ENCODE assay signal across 8 cellular contexts in the genomic region with DNA sequence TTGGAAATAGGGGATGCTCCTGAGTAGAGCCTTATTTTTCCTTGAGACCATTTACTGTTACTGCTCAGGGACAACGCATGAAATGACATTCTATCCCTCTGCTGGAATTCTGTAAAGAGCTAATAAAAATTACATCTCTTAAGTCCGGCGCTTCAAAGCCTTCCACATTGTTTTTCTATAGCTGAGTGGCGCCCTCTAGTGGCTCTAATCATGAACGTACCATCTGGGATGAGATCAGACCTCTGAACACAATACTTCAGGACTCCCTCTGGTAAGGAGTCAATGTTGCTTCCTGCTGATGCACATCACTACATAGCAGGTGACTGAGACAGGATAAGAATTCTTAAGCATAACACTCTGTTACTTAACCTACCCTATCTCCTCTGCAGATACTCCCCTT. TPM values are rescaled to one million over a fixed set of nuclear protein-coding genes. Genes with fewer than 3 reads are reported as not detected.
DNase-seq lines count a peak whose midpoint lies in the region; ATAC-seq lines count a peak whose summit lies in the region.

No MANE protein-coding gene starts in this region.

- H3K36me3 Mint-ChIP-seq in activated naive CD8-positive, alpha-beta T cell treated with anti-CD3 and anti-CD28 coated beads for 36 hours = peaks cover 3% of the 10 kb centered on the region

- no peak overlapping the region for H3K27ac ChIP-seq in SJSA1
- no peak overlapping the region for H3K27ac ChIP-seq in right cardiac atrium (ENCODE audit: low read length)

- no peak overlapping the region for H3K4me3 Mint-ChIP-seq in activated naive CD8-positive, alpha-beta T cell treated with anti-CD3 and anti-CD28 coated beads for 36 hours

- ATAC-seq in GM21526 (IDR thresholded peaks at IDR 0.05; ENCODE audit: low FRiP score, unreplicated experiment) (peak; percentile 97), right cardiac atrium (peak in 1 of 2 donors; percentile 69)

- H3K27ac Mint-ChIP-seq in activated naive CD8-positive, alpha-beta T cell treated with anti-CD3 and anti-CD28 coated beads for 36 hours = no peak overlapping the region

- H3K4me1 ChIP-seq in SJSA1 (replicated peaks) = no peaks in the 10 kb centered on the region
- no peaks in the 10 kb centered on the region for H3K4me1 ChIP-seq in right cardiac atrium (ENCODE audit: control insufficient read depth, insufficient read depth, low read length)

- H3K4me1 Mint-ChIP-seq in activated naive CD8-positive, alpha-beta T cell treated with anti-CD3 and anti-CD28 coated beads for 36 hours = peaks cover 8% of the 10 kb centered on the region

- DNase-seq in Daoy (ENCODE audit: low read depth) (peak; percentile 21), SJSA1 (ENCODE audit: low read depth in 1 of 2, low spot score in 2 of 2) (peak; percentile 24 to 42), right cardiac atrium (peak; percentile 18 to 44 (median 20)), GF-D8 (lab: John Stamatoyannopoulos, UW) (no peak)
- peak; percentile 54 for DNase-seq in Jurkat, Clone E6-1 (ENCODE audit: low read depth, low spot score)
- DNase-seq in activated naive CD8-positive, alpha-beta T cell treated with anti-CD3 and anti-CD28 coated beads for 36 hours = peak; percentile 16
- DNase-seq in stimulated activated CD4-positive, alpha-beta T cell treated with anti-CD3 and anti-CD28 coated beads, Interleukin-15, amount 100 ng/mL, for 48 hours (ENCODE audit: low read depth in 2 of 2) = peak; percentile 12 to 50

- H3K27me3 ChIP-seq in SJSA1 (replicated peaks) = no peaks in the 10 kb centered on the region
- no peaks in the 10 kb centered on the region for H3K27me3 ChIP-seq in right cardiac atrium (ENCODE audit: control insufficient read depth, insufficient read depth)

- no peak overlapping the region for H3K4me3 ChIP-seq in Jurkat, Clone E6-1 (ENCODE audit: low read length)
- H3K4me3 ChIP-seq in SJSA1 = no peak overlapping the region
- H3K4me3 ChIP-seq in right cardiac atrium (ENCODE audit: low read length) = no peak overlapping the region

- no peaks in the 10 kb centered on the region for H3K36me3 ChIP-seq in SJSA1

- 5% methylated on average over 5 of the region's 5 CpGs for WGBS in right cardiac atrium

- H3K9me3 Mint-ChIP-seq in activated naive CD8-positive, alpha-beta T cell treated with anti-CD3 and anti-CD28 coated beads for 36 hours = no peaks in the 10 kb centered on the region

- no peaks in the 10 kb centered on the region for H3K27me3 Mint-ChIP-seq in activated naive CD8-positive, alpha-beta T cell treated with anti-CD3 and anti-CD28 coated beads for 36 hours

- intact Hi-C loops in right cardiac atrium (cut with DNase I) = no loop called here

- H3K9me3 ChIP-seq in SJSA1 (replicated peaks) = no peaks in the 10 kb centered on the region
- no peaks in the 10 kb centered on the region for H3K9me3 ChIP-seq in right cardiac atrium (ENCODE audit: control insufficient read depth, low read length)

RNA-seq across cellular contexts. Expression of a gene that starts 6.0 kb away (rescaled TPM):
- total RNA-seq in Daoy (2014; rRNA removed; shearing (Covaris generic)) = 0.74 and 9.1 TPM in 2 replicates
- polyA plus RNA-seq in Jurkat, Clone E6-1 (2012; ENCODE audit: insufficient read depth, insufficient read length) = 43.5 TPM
- total RNA-seq in SJSA1 (2014; rRNA removed; shearing (Covaris generic)) = 1.1 and 2.5 TPM in 2 replicates
- total RNA-seq in activated naive CD8-positive, alpha-beta T cell treated with anti-CD3 and anti-CD28 coated beads for 36 hours = 1 to 10 TPM; 3.8 to 3.9 TPM
- total RNA-seq in right cardiac atrium = 1 to 10 TPM; 4.1 to 5.6 (median 4.9) TPM
- polyA plus RNA-seq in right cardiac atrium = 18.4 TPM

RNA-seq across cellular contexts. Expression of a gene that starts 6.2 kb away (rescaled TPM):
- 17.1 and 20.8 TPM in 2 replicates for total RNA-seq in Daoy (2014; rRNA removed; shearing (Covaris generic))
- polyA plus RNA-seq in Jurkat, Clone E6-1 (2012; ENCODE audit: insufficient read depth, insufficient read length) = 118 TPM
- 141 and 176 TPM in 2 replicates for total RNA-seq in SJSA1 (2014; rRNA removed; shearing (Covaris generic))
- total RNA-seq in activated naive CD8-positive, alpha-beta T cell treated with anti-CD3 and anti-CD28 coated beads for 36 hours = 10 to 100 TPM; 32.8 to 32.9 TPM
- total RNA-seq in right cardiac atrium = 10 to 100 TPM; 61.3 to 76.7 (median 67.4) TPM
- 57.7 TPM for polyA plus RNA-seq in right cardiac atrium
